In the genomic region with DNA sequence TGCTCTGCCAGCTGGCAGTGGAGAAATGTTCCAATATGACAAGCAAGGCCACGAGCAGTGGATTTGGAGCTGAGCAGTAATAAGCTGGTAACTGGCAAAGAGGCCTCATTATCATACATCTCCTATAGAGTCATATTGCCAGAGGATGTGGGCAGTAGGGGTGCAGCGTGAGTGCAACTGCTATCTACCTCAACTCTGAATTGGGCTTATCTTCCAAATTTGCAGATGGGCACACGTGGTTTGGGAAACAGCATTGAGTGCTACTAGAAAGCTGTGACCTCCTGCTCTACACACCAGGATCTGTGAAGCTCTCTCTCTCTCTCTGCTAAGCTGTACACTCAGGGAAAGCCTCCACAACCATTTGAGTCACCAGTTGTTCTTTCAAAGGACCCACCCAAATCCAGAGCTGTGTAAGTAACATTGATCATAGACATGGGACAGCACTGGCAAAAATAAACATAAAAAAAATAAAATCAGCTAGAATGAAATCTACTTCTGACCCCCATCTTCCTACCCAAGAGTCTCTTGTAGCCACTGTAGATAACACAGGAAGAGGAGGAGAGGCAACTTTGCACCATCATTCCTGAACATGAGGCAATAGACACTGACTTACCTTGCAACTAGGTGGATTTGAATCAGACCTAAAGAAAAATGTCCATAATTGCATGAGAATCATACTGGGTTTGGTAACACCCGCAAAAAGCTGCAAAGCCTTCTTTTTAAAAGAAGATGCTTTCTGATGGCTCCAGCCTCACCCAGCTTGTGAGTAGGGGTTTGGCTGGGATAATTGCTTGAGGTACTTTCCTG, we compare ENCODE assay signal across 23 cellular contexts.
DNase-seq lines count a peak whose midpoint lies in the region; ATAC-seq and TF ChIP-seq lines count a peak whose summit lies in the region.
"Had no signal": no experiment of that assay in that cellular context is flagged by ENCODE, and none has a peak within 500 bp of the region (broad histone marks: within the 10 kb centered on the region; RNA-seq: fewer than 3 reads in every experiment).

No MANE protein-coding gene starts in this region.

- no peak overlapping the region for H3K4me3 ChIP-seq in RWPE2 (ENCODE audit: severe bottlenecking)
- no peak overlapping the region for H3K4me3 ChIP-seq in naive thymus-derived CD4-positive, alpha-beta T cell (ENCODE audit: low read length)
- H3K4me3 ChIP-seq: lower lobe of right lung, PC-9, right atrium auricular region had no signal

- peaks cover 16% of the 10 kb centered on the region for H3K4me1 Mint-ChIP-seq in central memory CD8-positive, alpha-beta T cell
- H3K4me1 Mint-ChIP-seq in naive thymus-derived CD4-positive, alpha-beta T cell, result peaks cover 0 to 7% (median 3%) of the 10 kb centered on the region in 7 donors
- H3K4me1 Mint-ChIP-seq: neural crest cell had no signal

- TF ChIP-seq CTCF in RWPE2 (IDR thresholded peaks at IDR 0.05; ENCODE audit: poor library complexity, severe bottlenecking), result no peak

- no peak overlapping the region for H3K27ac Mint-ChIP-seq in central memory CD8-positive, alpha-beta T cell (ENCODE audit: low read depth)
- no peak overlapping the region for H3K27ac Mint-ChIP-seq in naive thymus-derived CD4-positive, alpha-beta T cell
- H3K27ac Mint-ChIP-seq: type B pancreatic cell had no signal

- CTCF ChIA-PET in naive thymus-derived CD4-positive, alpha-beta T cell (lab: Charles Lee), result no interaction called here

- H3K36me3 ChIP-seq in RWPE2 (ENCODE audit: low read depth), result no peaks in the 10 kb centered on the region
- H3K36me3 ChIP-seq in naive thymus-derived CD4-positive, alpha-beta T cell (ENCODE audit: control insufficient read depth in 2 of 3, insufficient read depth in 3 of 3, low read length in 3 of 3), result no peaks in the 10 kb centered on the region
- H3K36me3 ChIP-seq: lower lobe of right lung, right atrium auricular region had no signal

- no peaks in the 10 kb centered on the region for H3K27me3 ChIP-seq in RWPE2 (ENCODE audit: insufficient read depth, poor library complexity, severe bottlenecking)
- no peaks in the 10 kb centered on the region for H3K27me3 ChIP-seq in naive thymus-derived CD4-positive, alpha-beta T cell (ENCODE audit: control insufficient read depth in 2 of 2, insufficient read depth in 2 of 2, low read length in 2 of 2)
- H3K27me3 ChIP-seq: foreskin keratinocyte, right atrium auricular region had no signal

- no peak overlapping the region for H3K27ac ChIP-seq in RWPE2 (ENCODE audit: poor library complexity, severe bottlenecking)
- no peak overlapping the region for H3K27ac ChIP-seq in naive thymus-derived CD4-positive, alpha-beta T cell (ENCODE audit: low read depth, low read length)
- H3K27ac ChIP-seq: foreskin keratinocyte, lower lobe of right lung, PC-9, right atrium auricular region had no signal

- no peak overlapping the region for H3K4me3 Mint-ChIP-seq in central memory CD8-positive, alpha-beta T cell
- no peak overlapping the region for H3K4me3 Mint-ChIP-seq in naive thymus-derived CD4-positive, alpha-beta T cell
- H3K4me3 Mint-ChIP-seq: neural crest cell, type B pancreatic cell had no signal

- POLR2A ChIA-PET in naive thymus-derived CD4-positive, alpha-beta T cell (lab: Charles Lee), result no interaction called here

- intact Hi-C loops in naive thymus-derived CD4-positive, alpha-beta T cell (cut with micrococcal nuclease), result no loop called here
- intact Hi-C loops in posterior cingulate gyrus (cut with DNase I), result no loop called here

- peak; percentile 56 for ATAC-seq in RWPE2 (ENCODE audit: low read depth)
- peak; percentile 70 for ATAC-seq in central memory CD8-positive, alpha-beta T cell (replicated peaks; ENCODE audit: extremely low read depth, poor library complexity, severe bottlenecking)
- ATAC-seq in naive thymus-derived CD4-positive, alpha-beta T cell, result peak; percentile 57
- ATAC-seq: foreskin keratinocyte, lower lobe of right lung had no signal

- H3K9me3 ChIP-seq in RWPE2 (ENCODE audit: severe bottlenecking), result no peaks in the 10 kb centered on the region
- no peaks in the 10 kb centered on the region for H3K9me3 ChIP-seq in naive thymus-derived CD4-positive, alpha-beta T cell (ENCODE audit: control insufficient read depth in 2 of 3, low read length in 3 of 3)
- H3K9me3 ChIP-seq: lower lobe of right lung, right atrium auricular region had no signal

- H3K9me3 Mint-ChIP-seq in central memory CD8-positive, alpha-beta T cell, result no peaks in the 10 kb centered on the region
- H3K9me3 Mint-ChIP-seq in naive thymus-derived CD4-positive, alpha-beta T cell, result peaks cover 0 to 1% (median 0%) of the 10 kb centered on the region in 11 donors
- H3K9me3 Mint-ChIP-seq: neural crest cell, type B pancreatic cell had no signal

- DNase-seq in AG08395 (ENCODE audit: low spot score) (peak; percentile 20), RWPE2 (ENCODE audit: low spot score) (no peak), NCI-H1417 (lab: John Stamatoyannopoulos, UW) (no peak), posterior cingulate gyrus (no peak), NCI-H2171 treated with DMSO at 0.1 percent for 48 hours (lab: John Stamatoyannopoulos, UW) (no peak)
- DNase-seq in central memory CD8-positive, alpha-beta T cell (ENCODE audit: low spot score in 2 of 2), result no peak
- no peak for DNase-seq in naive thymus-derived CD4-positive, alpha-beta T cell
- DNase-seq in stimulated activated CD4-positive, alpha-beta T cell treated with anti-CD3 and anti-CD28 coated beads, Interleukin-2, amount 100 ng/mL, for 48 hours, result no peak
- DNase-seq: activated CD4-positive, CD25-positive, alpha-beta regulatory T cell; activated CD8-positive, alpha-beta memory T cell treated with anti-CD3 and anti-CD28 coated beads, Interleukin-2, amount 50 U/mL, for 48 hours; activated naive CD4-positive, alpha-beta T cell treated with anti-CD3 and anti-CD28 coated beads, Interleukin-2, amount 50 U/mL, for 16 hours; effector memory CD4-positive, alpha-beta T cell; H7; lower lobe of right lung; NCI-H2029; NCI-H524 treated with DMSO at 0.1 percent for 48 hours; PC-9; stimulated activated CD4-positive, alpha-beta T cell treated with anti-CD3 and anti-CD28 coated beads, Interleukin-2, amount 100 ng/mL, for 24 hours; stimulated activated CD8-positive, alpha-beta memory T cell treated with anti-CD3 and anti-CD28 coated beads, Interleukin-4, amount 100 ng/mL, for 48 hours had no signal

- H3K36me3 Mint-ChIP-seq in central memory CD8-positive, alpha-beta T cell (ENCODE audit: insufficient read depth), result no peaks in the 10 kb centered on the region
- no peaks in the 10 kb centered on the region for H3K36me3 Mint-ChIP-seq in naive thymus-derived CD4-positive, alpha-beta T cell
- H3K36me3 Mint-ChIP-seq: type B pancreatic cell had no signal

- peaks cover 4% of the 10 kb centered on the region for H3K4me1 ChIP-seq in RWPE2 (ENCODE audit: insufficient read depth, poor library complexity, severe bottlenecking)
- H3K4me1 ChIP-seq in naive thymus-derived CD4-positive, alpha-beta T cell (ENCODE audit: control insufficient read depth in 2 of 2, insufficient read depth in 2 of 2, low read length in 2 of 2), result no peaks in the 10 kb centered on the region

- H3K27me3 Mint-ChIP-seq in central memory CD8-positive, alpha-beta T cell, result peaks cover 34% of the 10 kb centered on the region
- peaks cover 12 to 33% (median 17%) of the 10 kb centered on the region in 5 donors for H3K27me3 Mint-ChIP-seq in naive thymus-derived CD4-positive, alpha-beta T cell
